In genomic region chr11:73783483-73784020, GRCh38 we compare ENCODE assay signal across 1 cellular context.
TF ChIP-seq lines count a peak whose summit lies in the region.

No MANE protein-coding gene starts in this region.

TF ChIP-seq in GM23338, 12 proteins besides CTCF, POLR2A, EP300 and RAD21:
- TF ChIP-seq ZNF462 (CRISPR knock-in tag; IDR thresholded peaks at IDR 0.05) (no peak), CREB1 (CRISPR knock-in tag; IDR thresholded peaks at IDR 0.05; ENCODE audit: low read depth) (no peak), ZNF114 (CRISPR knock-in tag; IDR thresholded peaks at IDR 0.05) (no peak), JUNB (IDR thresholded peaks at IDR 0.05; ENCODE audit: unreplicated experiment) (no peak), ZNF331 (CRISPR knock-in tag; IDR thresholded peaks at IDR 0.05; ENCODE audit: low read depth) (no peak), EZH2phosphoT487 (IDR thresholded peaks at IDR 0.05; ENCODE audit: unreplicated experiment) (no peak)
